14 cellular contexts compared by ENCODE assay signal in genomic region chr5:23527231-23527920, GRCh38. TPM values are rescaled to one million over a fixed set of nuclear protein-coding genes. Genes with fewer than 3 reads are reported as not detected.
"Had no signal": no experiment of that assay in that cellular context is flagged by ENCODE, and none has a peak within 500 bp of the region (broad histone marks: within the 10 kb centered on the region; RNA-seq: fewer than 3 reads in every experiment).

No MANE protein-coding gene starts in this region.

RNA-seq across cellular contexts. Expression of gene PRDM9, which starts 20.0 kb away (rescaled TPM):
- total RNA-seq: activated CD4-positive, alpha-beta T cell treated with anti-CD3 and anti-CD28 coated beads, Interleukin-2, amount 10 ng/mL, durations not matched to agents 24 days and 14 days; activated CD8-positive, alpha-beta T cell treated with anti-CD3 and anti-CD28 coated beads, Interleukin-2, amount 10 ng/mL, durations not matched to agents 7 days and 5 days; adrenal gland; cardiac muscle cell; dermis microvascular lymphatic vessel endothelial cell; lung; myocyte; neural crest cell; osteoblast; psoas muscle; subcutaneous adipose tissue; vagina had no signal
- polyA plus RNA-seq: adrenal gland, cardiac muscle cell, esophagus, lung, psoas muscle, small intestine had no signal
